Comparison of ENCODE assay signal across 7 cellular contexts in genomic region chr4:11805837-11806236, GRCh38.
DNase-seq lines count a peak whose midpoint lies in the region; ATAC-seq and TF ChIP-seq lines count a peak whose summit lies in the region.

No MANE protein-coding gene starts in this region.

- 28% methylated on average over 1 of the region's 1 CpG for WGBS in liver

- H3K36me3 ChIP-seq in brain microvascular endothelial cell (replicated peaks) (no peaks in the 10 kb centered on the region), liver (ENCODE audit: control insufficient read depth in 4 of 4, insufficient read depth in 3 of 4, low read depth in 1 of 4, low read length in 3 of 4) (no peaks in the 10 kb centered on the region), MG63 (no peaks in the 10 kb centered on the region), BE2C (no peaks in the 10 kb centered on the region)

- H3K9ac ChIP-seq in liver (ENCODE audit: low read depth in 1 of 2, low read length in 2 of 2) = no peak overlapping the region

- H3K27ac ChIP-seq in brain microvascular endothelial cell (no peak overlapping the region), liver (ENCODE audit: low read depth in 1 of 2, low read length in 2 of 2) (no peak overlapping the region)

- H3K9me3 ChIP-seq in liver (ENCODE audit: control insufficient read depth in 4 of 4, low read length in 3 of 4) (no peaks in the 10 kb centered on the region), MG63 (no peaks in the 10 kb centered on the region), BE2C (no peaks in the 10 kb centered on the region)

- no peak overlapping the region for H3K4me3 ChIP-seq in LNCaP clone FGC (ENCODE audit: low read depth, low read length)
- no peak overlapping the region for H3K4me3 ChIP-seq in brain microvascular endothelial cell (ENCODE audit: low read depth, low read length)
- no peak overlapping the region for H3K4me3 ChIP-seq in liver (ENCODE audit: low read depth in 1 of 3, low read length in 3 of 3)
- H3K4me3 ChIP-seq in MG63 = no peak overlapping the region
- H3K4me3 ChIP-seq in BE2C (ENCODE audit: low read depth, low read length) = no peak overlapping the region

- in situ Hi-C loops in brain microvascular endothelial cell (cut with HindIII; ENCODE audit: low pct_ligation_motif_present, low sequenced_read_pairs) = no loop called here

- peak; percentile 55 to 69 for TF ChIP-seq RAD21 in liver (IDR thresholded peaks at IDR 0.05)

- DNase-seq in LNCaP clone FGC (ENCODE audit: low read depth) (peak; percentile 37), brain microvascular endothelial cell (peak; percentile 3), MG63 (no peak), BE2C (no peak)

- ATAC-seq in GM21526 (IDR thresholded peaks at IDR 0.05; ENCODE audit: low FRiP score, unreplicated experiment) (peak; percentile 53), GM18520 (IDR thresholded peaks at IDR 0.05; ENCODE audit: unreplicated experiment) (no peak)

- H3K4me1 ChIP-seq in liver (ENCODE audit: control insufficient read depth in 4 of 4, insufficient read depth in 4 of 4, low read length in 3 of 4) (no peaks in the 10 kb centered on the region), BE2C (no peaks in the 10 kb centered on the region)

- H3K27me3 ChIP-seq in brain microvascular endothelial cell (replicated peaks) (no peaks in the 10 kb centered on the region), liver (ENCODE audit: control insufficient read depth in 4 of 4, insufficient read depth in 4 of 4, low read length in 3 of 4) (peaks cover 0 to 3% (median 0%) of the 10 kb centered on the region in 4 donors), MG63 (no peaks in the 10 kb centered on the region), BE2C (no peaks in the 10 kb centered on the region)

- TF ChIP-seq CTCF in LNCaP clone FGC (IDR thresholded peaks at IDR 0.05; ENCODE audit: control insufficient read depth, extremely low read depth, insufficient read depth) = peak; percentile 86
- TF ChIP-seq CTCF in brain microvascular endothelial cell (IDR thresholded peaks at IDR 0.05; ENCODE audit: low read depth, low read length, missing control alignments) = peak; percentile 41
- peak; percentile 41 for TF ChIP-seq CTCF in liver (IDR thresholded peaks at IDR 0.05; ENCODE audit: low read depth, low read length, missing input control)
- no peak for TF ChIP-seq CTCF in BE2C (IDR thresholded peaks at IDR 0.05; ENCODE audit: low read depth, low read length)

TF ChIP-seq in liver, 16 proteins besides CTCF, POLR2A, EP300 and RAD21:
- no peak for TF ChIP-seq HNF4A (conservative IDR thresholded peaks at IDR 0.05)
- no peak for TF ChIP-seq GABPA (IDR thresholded peaks at IDR 0.05 in 1 of 2, conservative IDR thresholded peaks at IDR 0.05 in 1 of 2)
- no peak for TF ChIP-seq FOXA1 (IDR thresholded peaks at IDR 0.05)
- TF ChIP-seq EGR1 (IDR thresholded peaks at IDR 0.05; ENCODE audit: low read depth in 2 of 2) = no peak
- no peak for TF ChIP-seq JUND (IDR thresholded peaks at IDR 0.05)
- no peak for TF ChIP-seq TAF1 (conservative IDR thresholded peaks at IDR 0.05)
- TF ChIP-seq REST (IDR thresholded peaks at IDR 0.05) = no peak
- TF ChIP-seq ZBTB33 (IDR thresholded peaks at IDR 0.05) = no peak
- no peak for TF ChIP-seq NR2F2 (IDR thresholded peaks at IDR 0.05)

Comparison
In these comparisons a context has a peak if more than half of its experiments do, and no peak if none do; other contexts are left out.
1. DNase-seq: peak in LNCaP clone FGC (single experiment) and brain microvascular endothelial cell (single experiment); none in MG63 (single experiment) and BE2C (single experiment).